ENCODE assay signal across 34 cellular contexts in the genomic region with DNA sequence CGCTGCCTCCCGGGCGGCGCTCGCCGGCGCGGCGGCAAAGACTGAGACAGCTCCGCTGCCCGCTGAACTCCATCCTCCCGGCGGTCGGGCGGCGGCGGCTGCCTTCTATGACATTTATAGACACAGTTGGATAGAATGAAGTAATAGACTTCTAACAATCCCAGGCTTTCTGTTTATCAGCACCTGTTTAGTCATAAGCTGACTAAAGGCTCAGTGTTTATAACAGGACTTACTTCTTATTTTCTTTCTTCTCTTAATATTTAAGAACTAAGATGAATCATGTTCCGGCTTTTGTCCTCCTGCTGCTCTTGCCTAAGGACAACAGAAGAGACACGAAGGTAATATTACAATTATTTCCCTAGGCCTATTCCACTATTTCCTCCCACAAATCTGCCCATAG. TPM values are rescaled to one million over a fixed set of nuclear protein-coding genes. Genes with fewer than 3 reads are reported as not detected.
DNase-seq lines count a peak whose midpoint lies in the region; ATAC-seq, FAIRE-seq and TF ChIP-seq lines count a peak whose summit lies in the region.
"Had no signal": no experiment of that assay in that cellular context is flagged by ENCODE, and none has a peak within 500 bp of the region (broad histone marks: within the 10 kb centered on the region; RNA-seq: fewer than 3 reads in every experiment).

No MANE protein-coding gene starts in this region.

- TF ChIP-seq POLR2A in A549 (IDR thresholded peaks at IDR 0.05; ENCODE audit: low read length) (no peak), IMR-90 (IDR thresholded peaks at IDR 0.05; ENCODE audit: low read depth, low read length) (no peak)

- FAIRE-seq in A549 (lab: Jason Lieb, UNC) = no peak

- no peak overlapping the region for H3K56ac ChIP-seq in IMR-90 (ENCODE audit: extremely low read depth, insufficient read depth, low read length)

- H4K8ac ChIP-seq in IMR-90 (ENCODE audit: low read depth in 2 of 2, low read length in 2 of 2) = no peak overlapping the region

- TF ChIP-seq EP300 in A549 (IDR thresholded peaks at IDR 0.05) = no peak

- H3K23ac ChIP-seq in IMR-90 (ENCODE audit: low read depth, low read length) = no peak overlapping the region

- DNase-seq in A549 (ENCODE audit: low read depth in 1 of 2, low spot score in 1 of 2) (peak in 1 of 2 experiments; percentile 28), IMR-90 (peak; percentile 87), astrocyte of the spinal cord (ENCODE audit: low read depth, low spot score) (peak; percentile 65), fibroblast of villous mesenchyme (ENCODE audit: low read depth) (peak; percentile 10), GM13976 (ENCODE audit: low spot score) (no peak), GM23338 (ENCODE audit: low spot score) (no peak), NCI-H2227 (lab: John Stamatoyannopoulos, UW; ENCODE audit: unreplicated experiment) (no peak)
- DNase-seq: activated CD8-positive, alpha-beta T cell treated with anti-CD3 and anti-CD28 coated beads, Interleukin-2, amount 10 ng/mL, durations not matched to agents 7 days and 5 days; activated T-cell treated with anti-CD3 and anti-CD28 coated beads, Interleukin-2, amount 50 U/mL, for 24 hours; adrenal gland; Calu3; caudate nucleus; erythroblast; glutamatergic neuron; H9; Karpas-422; left cardiac atrium; mesendoderm; naive thymus-derived CD4-positive, alpha-beta T cell; NCI-H1092 treated with DMSO at 0.1 percent for 48 hours; NCI-H1930; NCI-H2227 treated with DMSO at 0.1 percent for 48 hours; NCI-H774; ovary; stimulated activated CD4-positive, alpha-beta T cell treated with anti-CD3 and anti-CD28 coated beads, Interleukin-12 subunit alpha, Interleukin-12 subunit beta, amount 100 ng/mL, for 4 hours; stimulated activated naive CD8-positive, alpha-beta T cell treated with anti-CD3 and anti-CD28 coated beads, Interleukin-15, amount 100 ng/mL, for 72 hours; tibial artery had no signal

- H2BK5ac ChIP-seq in IMR-90 (ENCODE audit: low read depth, low read length, poor library complexity, severe bottlenecking) = peak overlapping the region; percentile 76

- peak overlapping the region; percentile 23; the same call in 1 of the 2 replicates for H4K91ac ChIP-seq in IMR-90 (ENCODE audit: insufficient read depth, low read depth, low read length)

- H3K9me1 ChIP-seq in IMR-90 (ENCODE audit: insufficient read depth, low read length) = no peaks in the 10 kb centered on the region; the same call in 1 of the 2 replicates

- no peaks in the 10 kb centered on the region for H3F3A ChIP-seq in GM23338 (replicated peaks; ENCODE audit: low read depth)

- no peak overlapping the region for H2AK9ac ChIP-seq in IMR-90 (replicated peaks; ENCODE audit: low read depth, low read length, poor library complexity)

- no peaks in the 10 kb centered on the region for H3K4me1 Mint-ChIP-seq in GM23338
- H3K4me1 Mint-ChIP-seq: H9; naive thymus-derived CD4-positive, alpha-beta T cell; stimulated activated naive CD8-positive, alpha-beta T cell treated with anti-CD3 and anti-CD28 coated beads, Interleukin-15, amount 100 ng/mL, for 72 hours had no signal

- intact Hi-C loops in IMR-90 (cut with micrococcal nuclease) = no loop called here

- no peak overlapping the region for H3K4me3 Mint-ChIP-seq in GM23338
- H3K4me3 Mint-ChIP-seq: activated CD8-positive, alpha-beta T cell treated with anti-CD3 and anti-CD28 coated beads, Interleukin-2, amount 10 ng/mL, durations not matched to agents 7 days and 5 days; activated T-cell treated with anti-CD3 and anti-CD28 coated beads, Interleukin-2, amount 50 U/mL, for 24 hours; H9; naive thymus-derived CD4-positive, alpha-beta T cell; stimulated activated naive CD8-positive, alpha-beta T cell treated with anti-CD3 and anti-CD28 coated beads, Interleukin-15, amount 100 ng/mL, for 72 hours had no signal

- BruUV-seq in IMR-90 (replicated peaks; lab: Mats Ljungman, UMichigan) = no TSS peak

- H3K27me3 Mint-ChIP-seq in GM23338 (ENCODE audit: insufficient read depth, low read depth, poor library complexity) = no peaks in the 10 kb centered on the region
- H3K27me3 Mint-ChIP-seq: activated T-cell treated with anti-CD3 and anti-CD28 coated beads, Interleukin-2, amount 50 U/mL, for 24 hours; naive thymus-derived CD4-positive, alpha-beta T cell; stimulated activated naive CD8-positive, alpha-beta T cell treated with anti-CD3 and anti-CD28 coated beads, Interleukin-15, amount 100 ng/mL, for 72 hours had no signal

- dilution Hi-C loops in IMR-90 (cut with HindIII; ENCODE audit: low sequenced_read_pairs, unreplicated experiment) = no loop called here

- H3K4me2 ChIP-seq in A549 (peak overlapping the region; percentile 59), IMR-90 (ENCODE audit: low read depth, low read length) (no peak overlapping the region), GM23338 (no peak overlapping the region)
- H3K4me2 ChIP-seq: BLaER1 treated with 17β-estradiol and CSF1 and Interleukin-3, amounts not matched to agents 10 nM and 100 nM had no signal

- H3K4me3 ChIP-seq in A549 (no peak overlapping the region), IMR-90 (ENCODE audit: insufficient read depth, low read depth, low read length) (no peak overlapping the region), astrocyte of the spinal cord (ENCODE audit: low read depth, low read length) (no peak overlapping the region), fibroblast of villous mesenchyme (ENCODE audit: low read depth, low read length) (no peak overlapping the region), GM23338 (no peak overlapping the region)
- H3K4me3 ChIP-seq: adrenal gland; BLaER1 treated with 17β-estradiol and CSF1 and Interleukin-3, amounts not matched to agents 10 nM and 100 nM; ovary; right atrium auricular region; tibial artery had no signal

- H4K20me1 ChIP-seq in IMR-90 (ENCODE audit: insufficient read depth, low read length) (no peaks in the 10 kb centered on the region), GM23338 (replicated peaks; ENCODE audit: insufficient read depth) (no peaks in the 10 kb centered on the region)
- H4K20me1 ChIP-seq: BLaER1 treated with 17β-estradiol and CSF1 and Interleukin-3, amounts not matched to agents 10 nM and 100 nM had no signal

- in situ Hi-C loops in IMR-90 (cut with MboI; ENCODE audit: low sequenced_read_pairs) = no loop called here
- in situ Hi-C loops in astrocyte of the spinal cord (cut with HindIII; ENCODE audit: low sequenced_read_pairs) = no loop called here
- in situ Hi-C loops in GM13976 (cut with MboI; ENCODE audit: low sequenced_read_pairs, unreplicated experiment) = no loop called here

- no peaks in the 10 kb centered on the region for H3K79me1 ChIP-seq in IMR-90 (ENCODE audit: low read depth in 1 of 2, low read length in 2 of 2)

- no peak overlapping the region for H3K14ac ChIP-seq in IMR-90 (replicated peaks; ENCODE audit: low read depth, low read length)

- H3K27ac Mint-ChIP-seq in GM23338 = no peak overlapping the region
- H3K27ac Mint-ChIP-seq: activated CD8-positive, alpha-beta T cell treated with anti-CD3 and anti-CD28 coated beads, Interleukin-2, amount 10 ng/mL, durations not matched to agents 7 days and 5 days; activated T-cell treated with anti-CD3 and anti-CD28 coated beads, Interleukin-2, amount 50 U/mL, for 24 hours; H9; naive thymus-derived CD4-positive, alpha-beta T cell; stimulated activated naive CD8-positive, alpha-beta T cell treated with anti-CD3 and anti-CD28 coated beads, Interleukin-15, amount 100 ng/mL, for 72 hours had no signal

- H2AK5ac ChIP-seq in IMR-90 (ENCODE audit: low read depth, low read length) = no peak overlapping the region

- peak overlapping the region; percentile 45; the same call in 1 of the 2 replicates for H3K4ac ChIP-seq in IMR-90 (ENCODE audit: low read depth, low read length)

- TF ChIP-seq RAD21 in A549 (conservative IDR thresholded peaks at IDR 0.05 in 1 of 2, IDR thresholded peaks at IDR 0.05 in 1 of 2) (no peak), IMR-90 (IDR thresholded peaks at IDR 0.05; ENCODE audit: low read length) (no peak)

- H2AFZ ChIP-seq in IMR-90 (replicated peaks; ENCODE audit: low read length, poor library complexity) (no peak overlapping the region), GM23338 (no peak overlapping the region)

- H3K4me1 ChIP-seq in A549 (peaks cover 19% of the 10 kb centered on the region), IMR-90 (ENCODE audit: control insufficient read depth, insufficient read depth, low read length) (peaks cover 17% of the 10 kb centered on the region), GM23338 (ENCODE audit: insufficient read depth) (no peaks in the 10 kb centered on the region)
- H3K4me1 ChIP-seq: adrenal gland; BLaER1 treated with 17β-estradiol and CSF1 and Interleukin-3, amounts not matched to agents 10 nM and 100 nM; right atrium auricular region; tibial artery had no signal

- peaks cover 13% of the 10 kb centered on the region for H3K9me3 Mint-ChIP-seq in GM23338
- H3K9me3 Mint-ChIP-seq: activated T-cell treated with anti-CD3 and anti-CD28 coated beads, Interleukin-2, amount 50 U/mL, for 24 hours; stimulated activated naive CD8-positive, alpha-beta T cell treated with anti-CD3 and anti-CD28 coated beads, Interleukin-15, amount 100 ng/mL, for 72 hours had no signal

- H3K27me3 ChIP-seq in IMR-90 (ENCODE audit: control insufficient read depth, insufficient read depth, low read length) (no peaks in the 10 kb centered on the region), GM23338 (ENCODE audit: insufficient read depth) (no peaks in the 10 kb centered on the region)
- H3K27me3 ChIP-seq: adrenal gland; BLaER1 treated with 17β-estradiol and CSF1 and Interleukin-3, amounts not matched to agents 10 nM and 100 nM; ovary; right atrium auricular region; tibial artery had no signal

- no peaks in the 10 kb centered on the region for H3K9me2 ChIP-seq in GM23338 (ENCODE audit: insufficient read depth)

- H3K36me3 Mint-ChIP-seq in GM23338 (ENCODE audit: low read depth) = peaks cover 4% of the 10 kb centered on the region; the same call in 2 of the 3 replicates

- H3K27ac ChIP-seq in A549 = peak overlapping the region; percentile 65 to 76; a peak in 5 of 6 replicates
- H3K27ac ChIP-seq in IMR-90 (ENCODE audit: insufficient read depth, low read length) = no peak overlapping the region
- no peak overlapping the region for H3K27ac ChIP-seq in GM23338 (ENCODE audit: low read depth)
- H3K27ac ChIP-seq: adrenal gland; BLaER1 treated with 17β-estradiol and CSF1 and Interleukin-3, amounts not matched to agents 10 nM and 100 nM; ovary; right atrium auricular region; tibial artery had no signal

- no peak overlapping the region for H4K5ac ChIP-seq in IMR-90 (ENCODE audit: low read depth, low read length)

- H2BK15ac ChIP-seq in IMR-90 (ENCODE audit: low read depth, low read length) = no peak overlapping the region

- peak overlapping the region; percentile 91; the same call in 1 of the 2 replicates for H2BK20ac ChIP-seq in IMR-90 (ENCODE audit: low read depth, low read length)

- H3K36me3 ChIP-seq in IMR-90 (ENCODE audit: control insufficient read depth, insufficient read depth, low read length) (no peaks in the 10 kb centered on the region), GM23338 (ENCODE audit: insufficient read depth) (no peaks in the 10 kb centered on the region)
- H3K36me3 ChIP-seq: adrenal gland; BLaER1 treated with 17β-estradiol and CSF1 and Interleukin-3, amounts not matched to agents 10 nM and 100 nM; ovary; right atrium auricular region; tibial artery had no signal

- CTCF ChIA-PET in A549 (lab: Yijun Ruan, JAX) = no interaction called here
- CTCF ChIA-PET in IMR-90 (lab: Yijun Ruan, JAX) = no interaction called here

- no peak overlapping the region for H3K9ac ChIP-seq in IMR-90 (ENCODE audit: low read depth, low read length)
- H3K9ac ChIP-seq: BLaER1 treated with 17β-estradiol and CSF1 and Interleukin-3, amounts not matched to agents 10 nM and 100 nM had no signal

- H3K9me3 ChIP-seq in A549 = no peaks in the 10 kb centered on the region
- H3K9me3 ChIP-seq in IMR-90 (ENCODE audit: control insufficient read depth, insufficient read depth, low read length) = no peaks in the 10 kb centered on the region
- H3K9me3 ChIP-seq: adrenal gland, ovary, right atrium auricular region, tibial artery had no signal

- no peak overlapping the region; the same call in 1 of the 2 replicates for H3K18ac ChIP-seq in IMR-90 (ENCODE audit: low read depth, low read length)

- no peak for TF ChIP-seq CTCF in A549 (IDR thresholded peaks at IDR 0.05)
- no peak for TF ChIP-seq CTCF in IMR-90 (conservative IDR thresholded peaks at IDR 0.05; ENCODE audit: low read depth, low read length)
- TF ChIP-seq CTCF in astrocyte of the spinal cord (IDR thresholded peaks at IDR 0.05; ENCODE audit: low read depth, low read length) = no peak
- no peak for TF ChIP-seq CTCF in fibroblast of villous mesenchyme (IDR thresholded peaks at IDR 0.05; ENCODE audit: insufficient read depth, low read depth, low read length)
- TF ChIP-seq CTCF in GM13976 (IDR thresholded peaks at IDR 0.05; ENCODE audit: borderline replicate concordance, control extremely low read depth, extremely low read depth, insufficient read depth, missing control alignments) = no peak
- no peak for TF ChIP-seq CTCF in GM23338 (conservative IDR thresholded peaks at IDR 0.05; ENCODE audit: low read depth in 2 of 2)

- POLR2A ChIA-PET in A549 (lab: Yijun Ruan, JAX) = no interaction called here
- POLR2A ChIA-PET in IMR-90 (lab: Charles Lee; ENCODE audit: unreplicated experiment) = no interaction called here

- 12% methylated on average over 2 of the region's 19 CpGs for WGBS in A549 (ENCODE audit: missing lambda C conversion rate)
- WGBS in IMR-90 (ENCODE audit: extremely low coverage in 2 of 2, insufficient read length in 1 of 2), 2 experiments = no CpG with 5 or more reads among the region's 19 CpGs

- no peaks in the 10 kb centered on the region for H3K79me2 ChIP-seq in GM23338 (replicated peaks; ENCODE audit: insufficient read depth)

- ATAC-seq in A549 (peak; percentile 65 to 84), IMR-90 (ENCODE audit: low read depth) (peak; percentile 65), GM23338 (no peak), HG03565 (IDR thresholded peaks at IDR 0.05; ENCODE audit: unreplicated experiment) (no peak)
- ATAC-seq: activated CD4-positive, CD25-positive, alpha-beta regulatory T cell treated with anti-CD3 and anti-CD28 coated beads, Interleukin-2, amount 50 U/mL, for 24 hours; activated CD8-positive, alpha-beta T cell treated with anti-CD3 and anti-CD28 coated beads, Interleukin-2, amount 10 ng/mL, durations not matched to agents 7 days and 5 days; left cardiac atrium; naive thymus-derived CD4-positive, alpha-beta T cell; Right ventricle myocardium inferior; stimulated activated naive CD8-positive, alpha-beta T cell treated with anti-CD3 and anti-CD28 coated beads, Interleukin-15, amount 100 ng/mL, for 72 hours had no signal

- peak overlapping the region; percentile 56; the same call in 1 of the 2 replicates for H2BK120ac ChIP-seq in IMR-90 (ENCODE audit: low read depth, low read length)

RNA-seq across cellular contexts. Expression of a gene that starts 3.9 kb away (rescaled TPM):
- polyA plus RNA-seq in A549 (2011; rRNA removed) (0.12 TPM in 1 of 2 replicates, not detected in the other), A549 (2017; fragmentation: RNase III; extraction: RNeasy Plus Mini Kit Qiagen cat#74134 plus additional on column Dnase treatment) (0.08 to 0.15 TPM (median 0.10 TPM) in 3 replicates), IMR-90 (2012; rRNA removed) (not detected in 2 replicates), GM23338 (2016; fragmentation: Nextera tagmentation; extraction: Ambion mirVana) (not detected in 2 replicates)
- not detected in 2 replicates for polyA plus RNA-seq in A549 (2012; cell fraction: cytosol; rRNA removed)
- not detected in 2 replicates for polyA plus RNA-seq in A549 (2012; cell fraction: nucleus; rRNA removed)
- polyA minus RNA-seq in A549 (2011; rRNA and poly(A)+ RNA removed) = not detected in 2 replicates
- total RNA-seq in IMR-90 (2012; rRNA removed) (not detected in 2 replicates), fibroblast of villous mesenchyme (not detected in 2 replicates)
- 0.04 and 0.09 TPM in 2 replicates for polyA plus RNA-seq in IMR-90 (2012; cell fraction: cytosol; rRNA removed)
- polyA plus RNA-seq in IMR-90 (2012; cell fraction: nucleus; rRNA removed; ENCODE audit: low replicate concordance) = not detected in 2 replicates
- total RNA-seq in GM23338 (2014; rRNA removed; shearing (Covaris generic)) = not detected in 2 replicates
- total RNA-seq: A673; activated CD8-positive, alpha-beta T cell treated with anti-CD3 and anti-CD28 coated beads, Interleukin-2, amount 10 ng/mL, durations not matched to agents 7 days and 5 days; adrenal gland; Calu3; Daoy; H9; left cardiac atrium; naive thymus-derived CD4-positive, alpha-beta T cell; ovary; right atrium auricular region; Right ventricle myocardium inferior had no signal
- polyA plus RNA-seq: adrenal gland; naive thymus-derived CD4-positive, alpha-beta T cell; ovary had no signal

RNA-seq across cellular contexts. Expression of a gene that starts 44.7 kb away (rescaled TPM):
- polyA plus RNA-seq in A549 (2011; rRNA removed) (0.50 and 0.65 TPM in 2 replicates), A549 (2017; fragmentation: RNase III; extraction: RNeasy Plus Mini Kit Qiagen cat#74134 plus additional on column Dnase treatment) (0.12 to 0.16 TPM (median 0.13 TPM) in 3 replicates), IMR-90 (2012; rRNA removed) (0.26 and 0.39 TPM in 2 replicates), GM23338 (2016; fragmentation: Nextera tagmentation; extraction: Ambion mirVana) (0.16 and 0.19 TPM in 2 replicates)
- polyA plus RNA-seq in A549 (2012; cell fraction: cytosol; rRNA removed) = 0.03 TPM in 2 replicates
- 0.02 and 0.06 TPM in 2 replicates for polyA plus RNA-seq in A549 (2012; cell fraction: nucleus; rRNA removed)
- polyA minus RNA-seq in A549 (2011; rRNA and poly(A)+ RNA removed) = 0.66 and 1.2 TPM in 2 replicates
- total RNA-seq in IMR-90 (2012; rRNA removed) (0.83 and 0.90 TPM in 2 replicates), fibroblast of villous mesenchyme (under 0.01 TPM in 1 of 2 replicates, not detected in the other)
- 0.06 and 0.19 TPM in 2 replicates for polyA plus RNA-seq in IMR-90 (2012; cell fraction: cytosol; rRNA removed)
- polyA plus RNA-seq in IMR-90 (2012; cell fraction: nucleus; rRNA removed; ENCODE audit: low replicate concordance) = 0.23 and 0.37 TPM in 2 replicates
- 0.83 and 1.6 TPM in 2 replicates for total RNA-seq in GM23338 (2014; rRNA removed; shearing (Covaris generic))
- total RNA-seq: A673; activated CD8-positive, alpha-beta T cell treated with anti-CD3 and anti-CD28 coated beads, Interleukin-2, amount 10 ng/mL, durations not matched to agents 7 days and 5 days; Daoy; left cardiac atrium; Right ventricle myocardium inferior had no signal

Comparison
In these comparisons a context has a peak if more than half of its experiments do, and no peak if none do; other contexts are left out.
1. ATAC-seq: peak in A549 (2 of 2) and IMR-90 (single experiment); none in GM23338 (single experiment) and HG03565 (single experiment).
2. DNase-seq: peak in IMR-90 (single experiment), astrocyte of the spinal cord (single experiment) and fibroblast of villous mesenchyme (single experiment); none in GM13976 (single experiment), GM23338 (single experiment) and NCI-H2227 (single experiment).
3. H3K27ac ChIP-seq: peak in A549 (2 of 2); none in IMR-90 (single experiment) and GM23338 (single experiment).